11 cellular contexts compared by ENCODE assay signal in genomic region chr2:23399674-23400261, GRCh38. TPM values are rescaled to one million over a fixed set of nuclear protein-coding genes. Genes with fewer than 3 reads are reported as not detected.
DNase-seq lines count a peak whose midpoint lies in the region; ATAC-seq and TF ChIP-seq lines count a peak whose summit lies in the region.
"Had no signal": no experiment of that assay in that cellular context is flagged by ENCODE, and none has a peak within 500 bp of the region (broad histone marks: within the 10 kb centered on the region; RNA-seq: fewer than 3 reads in every experiment).

No MANE protein-coding gene starts in this region.

- H3K4me3 Mint-ChIP-seq in memory B cell (no peak overlapping the region), progenitor cell of endocrine pancreas (ENCODE audit: low read depth) (no peak overlapping the region)
- H3K4me3 Mint-ChIP-seq: activated naive CD4-positive, alpha-beta T cell treated with anti-CD3 and anti-CD28 coated beads for 36 hours had no signal

- H3K4me1 Mint-ChIP-seq in memory B cell (peaks cover 9% of the 10 kb centered on the region), progenitor cell of endocrine pancreas (ENCODE audit: low read depth) (peaks cover 10% of the 10 kb centered on the region)

- ATAC-seq in GM18861 (IDR thresholded peaks at IDR 0.05; ENCODE audit: unreplicated experiment) (peak; percentile 54), GM21619 (IDR thresholded peaks at IDR 0.05; ENCODE audit: unreplicated experiment) (peak; percentile 47), HG03378 (IDR thresholded peaks at IDR 0.05; ENCODE audit: unreplicated experiment) (peak; percentile 78), memory B cell (ENCODE audit: low read depth) (peak; percentile 20), left colon (no peak)

- DNase-seq in memory B cell (ENCODE audit: low spot score in 2 of 2) (no peak), left colon (no peak), NCI-H2081 treated with DMSO at 0.1 percent for 48 hours (lab: John Stamatoyannopoulos, UW) (no peak), NCI-H1930 (lab: John Stamatoyannopoulos, UW) (no peak), progenitor cell of endocrine pancreas (ENCODE audit: low spot score, unreplicated experiment) (no peak)
- DNase-seq: activated naive CD4-positive, alpha-beta T cell treated with anti-CD3 and anti-CD28 coated beads for 36 hours; effector CD4-positive, alpha-beta T cell; occipital lobe had no signal

- intact Hi-C loops in left colon (cut with DNase I, micrococcal nuclease): no loop called here

- H3K27me3 Mint-ChIP-seq in memory B cell: no peaks in the 10 kb centered on the region
- peaks cover 23% of the 10 kb centered on the region for H3K27me3 Mint-ChIP-seq in progenitor cell of endocrine pancreas

- H3K9me3 Mint-ChIP-seq in memory B cell (no peaks in the 10 kb centered on the region), progenitor cell of endocrine pancreas (ENCODE audit: low read depth) (no peaks in the 10 kb centered on the region)
- H3K9me3 Mint-ChIP-seq: activated naive CD4-positive, alpha-beta T cell treated with anti-CD3 and anti-CD28 coated beads for 36 hours had no signal

- no peak for TF ChIP-seq CTCF in progenitor cell of endocrine pancreas (IDR thresholded peaks at IDR 0.05; ENCODE audit: unreplicated experiment)

- H3K27ac Mint-ChIP-seq in memory B cell (no peak overlapping the region), progenitor cell of endocrine pancreas (no peak overlapping the region)
- H3K27ac Mint-ChIP-seq: activated naive CD4-positive, alpha-beta T cell treated with anti-CD3 and anti-CD28 coated beads for 36 hours had no signal

- H3K36me3 Mint-ChIP-seq in memory B cell: no peaks in the 10 kb centered on the region
- no peaks in the 10 kb centered on the region for H3K36me3 Mint-ChIP-seq in progenitor cell of endocrine pancreas (ENCODE audit: insufficient read depth)

RNA-seq across cellular contexts. Expression of gene KLHL29, which starts 14.8 kb away (rescaled TPM):
- total RNA-seq in left colon: 1 to 10 TPM; 2.9 to 4.6 TPM
- 4.4 and 5.5 TPM in 2 replicates for total RNA-seq in progenitor cell of endocrine pancreas
